Comparison of ENCODE assay signal across 12 cellular contexts in genomic region chr22:45302047-45302446, GRCh38. TPM values are rescaled to one million over a fixed set of nuclear protein-coding genes. Genes with fewer than 3 reads are reported as not detected.
DNase-seq lines count a peak whose midpoint lies in the region; ATAC-seq, FAIRE-seq and TF ChIP-seq lines count a peak whose summit lies in the region.
"Had no signal": no experiment of that assay in that cellular context is flagged by ENCODE, and none has a peak within 500 bp of the region (broad histone marks: within the 10 kb centered on the region; RNA-seq: fewer than 3 reads in every experiment).

No MANE protein-coding gene starts in this region.

- POLR2A ChIA-PET in GM12878 (lab: Charles Lee), result interaction anchor here (0.6 kb wide), 1 partner anchor 15 kb away, joined by 3 read pairs; no protein-coding TSS in a partner anchor

- WGBS in GM12878 (ENCODE audit: insufficient coverage, insufficient replicate concordance, low lambda C conversion rate, missing lambda C conversion rate), result 10% methylated on average over 8 of the region's 8 CpGs

- H3K79me2 ChIP-seq in GM12878 (ENCODE audit: control insufficient read depth, insufficient read depth, low read length), result no peaks in the 10 kb centered on the region

- no peak for TF ChIP-seq CTCF in GM12878 (IDR thresholded peaks at IDR 0.05 in 2 of 3, conservative IDR thresholded peaks at IDR 0.05 in 1 of 3; ENCODE audit: control insufficient read depth in 2 of 3, extremely low read depth in 1 of 3, insufficient read depth in 1 of 3, low read depth in 3 of 3, low read length in 3 of 3)

- RAD21 ChIA-PET in GM12878 (lab: Charles Lee; ENCODE audit: unreplicated experiment), result no interaction called here

- DNase-seq in EH (ENCODE audit: low read depth) (peak; percentile 89), NCI-H146 treated with DMSO at 0.1 percent for 48 hours (lab: John Stamatoyannopoulos, UW; ENCODE audit: unreplicated experiment) (peak; percentile 74), GM12878 (ENCODE audit: low read depth, low spot score) (no peak), sciatic nerve (ENCODE audit: low spot score) (no peak), D341Med (ENCODE audit: low spot score) (no peak), medulla oblongata (ENCODE audit: extremely low spot score) (no peak)
- DNase-seq: NCI-H1105 treated with DMSO at 0.1 percent for 48 hours; retina; stimulated activated naive CD4-positive, alpha-beta T cell had no signal

- no peak for TF ChIP-seq RAD21 in GM12878 (IDR thresholded peaks at IDR 0.05; ENCODE audit: insufficient read depth, low read depth, low read length)

- no peak for FAIRE-seq in GM12878 (lab: Jason Lieb, UNC)
- FAIRE-seq: GM18507, TTC549 had no signal

- SMC1A ChIA-PET in GM12878 (lab: Charles Lee; ENCODE audit: uncharacterized antibody, unreplicated experiment), result no interaction called here

- no peak overlapping the region for H3K4me2 ChIP-seq in GM12878 (ENCODE audit: control insufficient read depth, insufficient read depth)

- BruUV-seq in GM12878 (replicated peaks; lab: Mats Ljungman, UMichigan), result no TSS peak

- H3K27ac ChIP-seq in GM12878 (ENCODE audit: control insufficient read depth, insufficient read depth), result no peak overlapping the region

- H3K36me3 ChIP-seq in GM12878 (ENCODE audit: control insufficient read depth in 2 of 2, insufficient read depth in 2 of 2, low read length in 1 of 2), result no peaks in the 10 kb centered on the region

- no peaks in the 10 kb centered on the region for H3K4me1 ChIP-seq in GM12878 (ENCODE audit: control insufficient read depth, insufficient read depth, low read length)

- H2AFZ ChIP-seq in GM12878 (ENCODE audit: control insufficient read depth, low read depth, low read length), result no peak overlapping the region

- ATAC-seq in GM12878 (peak; percentile 85), sciatic nerve (peak; percentile 92), HG03135 (IDR thresholded peaks at IDR 0.05; ENCODE audit: unreplicated experiment) (no peak)

- CTCF ChIA-PET in GM12878 (lab: Yijun Ruan, JAX), result no interaction called here

- TF ChIP-seq EP300 in GM12878 (IDR thresholded peaks at IDR 0.05; ENCODE audit: borderline replicate concordance in 1 of 2, control insufficient read depth in 1 of 2, low read depth in 2 of 2, low read length in 2 of 2), result no peak

- H3K9ac ChIP-seq in GM12878 (ENCODE audit: control insufficient read depth, insufficient read depth, low read length), result no peak overlapping the region

- intact Hi-C loops in GM12878 (cut with micrococcal nuclease; ENCODE audit: unreplicated experiment) (no loop called here), sciatic nerve (cut with DNase I) (no loop called here)

- H3K4me3 ChIP-seq in GM12878, result no peak overlapping the region

- H3K27me3 ChIP-seq in GM12878 (replicated peaks in 1 of 2; ENCODE audit: control insufficient read depth in 2 of 2, insufficient read depth in 2 of 2, low read length in 1 of 2), result no peaks in the 10 kb centered on the region

- H4K20me1 ChIP-seq in GM12878 (ENCODE audit: control insufficient read depth, insufficient read depth), result no peaks in the 10 kb centered on the region

- H3K9me3 ChIP-seq in GM12878 (replicated peaks; ENCODE audit: control insufficient read depth, insufficient read depth, low read length), result no peaks in the 10 kb centered on the region

- in situ Hi-C loops in GM12878 (cut with MboI), result no loop called here

- no peak for TF ChIP-seq POLR2A in GM12878 (IDR thresholded peaks at IDR 0.05; ENCODE audit: low read depth, low read length)

TF ChIP-seq in GM12878, 131 proteins besides CTCF, POLR2A, EP300 and RAD21:
- no peak for TF ChIP-seq MYC (IDR thresholded peaks at IDR 0.05; ENCODE audit: insufficient read depth, insufficient read length, insufficient replicate concordance, low read length, severe bottlenecking)
- TF ChIP-seq ASH2L (IDR thresholded peaks at IDR 0.05; ENCODE audit: borderline replicate concordance, low read depth), result no peak
- TF ChIP-seq SPI1 (IDR thresholded peaks at IDR 0.05; ENCODE audit: borderline replicate concordance, insufficient read depth, low read depth, low read length), result peak; percentile 23; the same call in 1 of the 2 replicates
TF ChIP-seq in GM12878: peak in this region for 1.

RNA-seq across cellular contexts. Expression of gene FAM118A, which starts 7.7 kb away (rescaled TPM):
- 527 and 548 TPM in 2 replicates for total RNA-seq in GM12878 (2013; cell fraction: nucleolus; rRNA removed)
- 59.2 and 69.5 TPM in 2 replicates for total RNA-seq in GM12878 (2014; rRNA removed)
- total RNA-seq in GM12878 (2014; rRNA removed; fragmentation: Illumina TruSeq; extraction: Trizol), result 53.0 and 54.0 TPM in 2 replicates
- 44.6 and 63.1 TPM in 2 replicates for total RNA-seq in GM12878 (2021)
- polyA plus RNA-seq in GM12878 (2011; ENCODE audit: low read depth), result 93.5 TPM
- 332 and 365 TPM in 2 replicates for polyA plus RNA-seq in GM12878 (2011; rRNA removed)
- polyA plus RNA-seq in GM12878 (2011; cell fraction: cytosol; rRNA removed), result 197 and 240 TPM in 2 replicates
- 1,350 and 1,445 TPM in 2 replicates for polyA plus RNA-seq in GM12878 (2011; cell fraction: nucleus; rRNA removed)
- 117 and 140 TPM in 2 replicates for polyA plus RNA-seq in GM12878 (2012)
- 66.3 and 73.8 TPM in 2 replicates for polyA plus RNA-seq in GM12878 (2014; fragmentation: Illumina TruSeq; extraction: Trizol)
- 10 to 100 TPM; 17.4 to 20.1 TPM for polyA plus RNA-seq in GM12878 (2014; fragmentation: Nextera tagmentation; extraction: Ambion mirVana)
- 125 and 126 TPM in 2 replicates for polyA plus RNA-seq in GM12878 (2014; rRNA removed)
- 10 to 100 TPM; 41.7 to 44.1 TPM for polyA plus RNA-seq in GM12878 (2016; fragmentation: Nextera tagmentation; extraction: Ambion mirVana)
- polyA minus RNA-seq in GM12878 (2011; rRNA and poly(A)+ RNA removed), result 53.4 and 81.5 TPM in 2 replicates
- polyA minus RNA-seq in GM12878 (2011; cell fraction: cytosol; rRNA and poly(A)+ RNA removed), result 15.4 and 18.0 TPM in 2 replicates
- 94.8 and 121 TPM in 2 replicates for polyA minus RNA-seq in GM12878 (2011; cell fraction: nucleus; rRNA and poly(A)+ RNA removed)
- 44.9 TPM for total RNA-seq in sciatic nerve

RNA-seq across cellular contexts. Expression of gene UPK3A, which starts 17.3 kb away (rescaled TPM):
- not detected in 2 replicates for total RNA-seq in GM12878 (2013; cell fraction: nucleolus; rRNA removed)
- total RNA-seq in GM12878 (2014; rRNA removed) (not detected in 2 replicates), GM12878 (2014; rRNA removed; fragmentation: Illumina TruSeq; extraction: Trizol) (not detected in 2 replicates), GM12878 (2021) (not detected in 2 replicates), sciatic nerve (not detected)
- not detected for polyA plus RNA-seq in GM12878 (2011; ENCODE audit: low read depth)
- polyA plus RNA-seq in GM12878 (2011; rRNA removed) (not detected in 2 replicates), GM12878 (2014; fragmentation: Illumina TruSeq; extraction: Trizol) (not detected in 2 replicates), GM12878 (2014; fragmentation: Nextera tagmentation; extraction: Ambion mirVana) (not detected), GM12878 (2014; rRNA removed) (not detected in 2 replicates), GM12878 (2016; fragmentation: Nextera tagmentation; extraction: Ambion mirVana) (not detected)
- polyA plus RNA-seq in GM12878 (2011; cell fraction: cytosol; rRNA removed), result not detected in 2 replicates
- not detected in 2 replicates for polyA plus RNA-seq in GM12878 (2011; cell fraction: nucleus; rRNA removed)
- 0.18 TPM in 1 of 2 replicates, not detected in the other for polyA plus RNA-seq in GM12878 (2012)
- not detected in 2 replicates for polyA minus RNA-seq in GM12878 (2011; rRNA and poly(A)+ RNA removed)
- polyA minus RNA-seq in GM12878 (2011; cell fraction: cytosol; rRNA and poly(A)+ RNA removed), result not detected in 2 replicates
- polyA minus RNA-seq in GM12878 (2011; cell fraction: nucleus; rRNA and poly(A)+ RNA removed), result not detected in 2 replicates

Comparison
In these comparisons a context has a peak if more than half of its experiments do, and no peak if none do; other contexts are left out.
1. DNase-seq: peak in EH (single experiment) and NCI-H146 treated with DMSO at 0.1 percent for 48 hours (single experiment); none in GM12878 (single experiment), sciatic nerve (single experiment), D341Med (single experiment) and medulla oblongata (single experiment).